Comparison of ENCODE assay signal across 13 cellular contexts in the genomic region with DNA sequence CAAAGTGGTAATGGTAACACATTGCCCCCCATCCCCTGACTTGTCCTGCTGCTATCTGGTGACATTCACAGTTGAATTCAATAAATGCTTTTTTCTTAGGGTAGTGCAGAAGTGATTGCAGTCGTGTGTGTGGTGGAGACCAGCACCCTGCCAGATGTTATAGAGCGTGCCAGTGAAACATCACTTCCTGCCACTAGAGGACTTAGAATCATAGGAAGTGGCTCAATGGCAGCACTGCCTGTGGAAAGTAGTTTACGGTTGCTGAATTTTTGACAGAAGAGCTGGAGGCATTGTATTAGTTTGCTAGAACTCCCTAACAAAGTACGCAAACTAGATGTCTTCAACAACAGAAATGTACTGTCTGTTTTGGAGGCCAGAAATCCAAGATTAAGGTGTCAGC. TPM values are rescaled to one million over a fixed set of nuclear protein-coding genes. Genes with fewer than 3 reads are reported as not detected.
DNase-seq lines count a peak whose midpoint lies in the region; ATAC-seq, FAIRE-seq and TF ChIP-seq lines count a peak whose summit lies in the region.
"Had no signal": no experiment of that assay in that cellular context is flagged by ENCODE, and none has a peak within 500 bp of the region (broad histone marks: within the 10 kb centered on the region; RNA-seq: fewer than 3 reads in every experiment).

No MANE protein-coding gene starts in this region.

- no peak overlapping the region for H3K27ac Mint-ChIP-seq in activated B cell treated with CpG ODN at 0.5 μM for 24 hours
- no peak overlapping the region for H3K27ac Mint-ChIP-seq in naive thymus-derived CD8-positive, alpha-beta T cell
- H3K27ac Mint-ChIP-seq: dendritic cell treated with granulocyte-macrophage colony-stimulating factor and Interleukin-4, amounts not matched to agents 40 ng/mL and 50 ng/mL, for 4 days had no signal

- no peaks in the 10 kb centered on the region for H3K36me3 Mint-ChIP-seq in activated B cell treated with CpG ODN at 0.5 μM for 24 hours (ENCODE audit: low read depth)
- H3K36me3 Mint-ChIP-seq in naive thymus-derived CD8-positive, alpha-beta T cell = no peaks in the 10 kb centered on the region

- H3K9me3 Mint-ChIP-seq in activated B cell treated with CpG ODN at 0.5 μM for 24 hours = no peaks in the 10 kb centered on the region
- H3K9me3 Mint-ChIP-seq in naive thymus-derived CD8-positive, alpha-beta T cell = no peaks in the 10 kb centered on the region
- H3K9me3 Mint-ChIP-seq: dendritic cell treated with granulocyte-macrophage colony-stimulating factor and Interleukin-4, amounts not matched to agents 40 ng/mL and 50 ng/mL, for 4 days had no signal

- no peaks in the 10 kb centered on the region for H4K20me1 ChIP-seq in HepG2 (ENCODE audit: insufficient read depth, low read length)

- FAIRE-seq in HepG2 (lab: Jason Lieb, UNC) = no peak
- FAIRE-seq: islet of Langerhans had no signal

- H3K4me3 ChIP-seq in HepG2 (replicated peaks in 1 of 3; ENCODE audit: insufficient read depth in 1 of 3, low read depth in 2 of 3, low read length in 3 of 3) = no peak overlapping the region
- no peak overlapping the region for H3K4me3 ChIP-seq in right lobe of liver
- H3K4me3 ChIP-seq in HL-60 (replicated peaks; ENCODE audit: insufficient read depth, low read length) = no peak overlapping the region
- no peak overlapping the region for H3K4me3 ChIP-seq in sigmoid colon
- H3K4me3 ChIP-seq: GM23248, skin epidermis, tibial nerve had no signal

- WGBS in HepG2 (ENCODE audit: low lambda C conversion rate) = 73% methylated on average over 4 of the region's 4 CpGs
- WGBS in right lobe of liver (ENCODE audit: insufficient coverage, low coverage, low lambda C conversion rate, missing lambda C conversion rate) = 57% methylated on average over 4 of the region's 4 CpGs
- WGBS in sigmoid colon, 2 donors = 79 to 86% methylated on average over 4 of the region's 4 CpGs

- H3K27ac ChIP-seq in HepG2 (ENCODE audit: extremely low read length, insufficient read depth, low read length) = no peak overlapping the region
- H3K27ac ChIP-seq in right lobe of liver = no peak overlapping the region
- H3K27ac ChIP-seq in HL-60 (replicated peaks) = peak overlapping the region; percentile 6; the same call in 1 of the 2 replicates
- H3K27ac ChIP-seq in sigmoid colon = no peak overlapping the region
- H3K27ac ChIP-seq: GM23248, skin epidermis, tibial nerve had no signal

- DNase-seq in HepG2 (ENCODE audit: low spot score) (no peak), right lobe of liver (no peak), HL-60 (ENCODE audit: low read depth in 1 of 2, low spot score in 1 of 2) (peak in 1 of 2 experiments; percentile 60), activated B cell treated with CpG ODN at 0.5 μM for 24 hours (no peak), sigmoid colon (no peak), HuH-7.5 (ENCODE audit: low spot score) (no peak)
- no peak for DNase-seq in naive thymus-derived CD8-positive, alpha-beta T cell
- DNase-seq: GM23248 had no signal

- TF ChIP-seq RAD21 in HepG2 (CRISPR knock-in tag; IDR thresholded peaks at IDR 0.05) = no peak

- no peaks in the 10 kb centered on the region for H3K79me2 ChIP-seq in HepG2 (ENCODE audit: insufficient read depth, low read length)

- H3K9me3 ChIP-seq in HepG2 (ENCODE audit: low read length) = no peaks in the 10 kb centered on the region
- H3K9me3 ChIP-seq in right lobe of liver = no peaks in the 10 kb centered on the region
- H3K9me3 ChIP-seq in sigmoid colon = no peaks in the 10 kb centered on the region
- H3K9me3 ChIP-seq: tibial nerve had no signal

- H3K4me1 ChIP-seq in HepG2 (ENCODE audit: insufficient read depth, low read length) = peaks cover 15% of the 10 kb centered on the region
- H3K4me1 ChIP-seq in right lobe of liver = no peaks in the 10 kb centered on the region
- H3K4me1 ChIP-seq in sigmoid colon = no peaks in the 10 kb centered on the region

- TF ChIP-seq CTCF in HepG2 (CRISPR knock-in tag; IDR thresholded peaks at IDR 0.05) (no peak), right lobe of liver (IDR thresholded peaks at IDR 0.05) (no peak), HL-60 (IDR thresholded peaks at IDR 0.05; ENCODE audit: insufficient read depth, low read length) (peak; percentile 21), activated B cell treated with CpG ODN at 0.5 μM for 24 hours (IDR thresholded peaks at IDR 0.05) (no peak), sigmoid colon (IDR thresholded peaks at IDR 0.05) (no peak)

- no peak overlapping the region for H2AFZ ChIP-seq in HepG2 (ENCODE audit: low read length)
- H2AFZ ChIP-seq: GM23248 had no signal

- no peak overlapping the region for H3K4me3 Mint-ChIP-seq in activated B cell treated with CpG ODN at 0.5 μM for 24 hours
- H3K4me3 Mint-ChIP-seq in naive thymus-derived CD8-positive, alpha-beta T cell = no peak overlapping the region
- H3K4me3 Mint-ChIP-seq: dendritic cell treated with granulocyte-macrophage colony-stimulating factor and Interleukin-4, amounts not matched to agents 40 ng/mL and 50 ng/mL, for 4 days had no signal

- no peak overlapping the region for H3K9ac ChIP-seq in HepG2 (ENCODE audit: insufficient read depth, low read depth, low read length)
- H3K9ac ChIP-seq: GM23248 had no signal

- no peaks in the 10 kb centered on the region for H3K27me3 Mint-ChIP-seq in activated B cell treated with CpG ODN at 0.5 μM for 24 hours
- peaks cover 0 to 3% (median 0%) of the 10 kb centered on the region in 5 donors for H3K27me3 Mint-ChIP-seq in naive thymus-derived CD8-positive, alpha-beta T cell
- H3K27me3 Mint-ChIP-seq: dendritic cell treated with granulocyte-macrophage colony-stimulating factor and Interleukin-4, amounts not matched to agents 40 ng/mL and 50 ng/mL, for 4 days had no signal

- POLR2A ChIA-PET in HepG2 (lab: Yijun Ruan, JAX) = no interaction called here
- POLR2A ChIA-PET in activated B cell treated with CpG ODN at 0.5 μM for 24 hours (lab: Charles Lee) = no interaction called here
- POLR2A ChIA-PET in naive thymus-derived CD8-positive, alpha-beta T cell (lab: Charles Lee) = no interaction called here

- TF ChIP-seq EP300 in HepG2 (IDR thresholded peaks at IDR 0.05; ENCODE audit: low read depth in 2 of 2, low read length in 2 of 2) (no peak), HepG2 (CRISPR knock-in tag; IDR thresholded peaks at IDR 0.05; ENCODE audit: borderline replicate concordance) (no peak), sigmoid colon (IDR thresholded peaks at IDR 0.05) (no peak)

- intact Hi-C loops in HepG2 (cut with micrococcal nuclease; ENCODE audit: unreplicated experiment) (no loop called here), right lobe of liver (cut with DNase I) (no loop called here), activated B cell treated with CpG ODN at 0.5 μM for 24 hours (cut with micrococcal nuclease) (no loop called here), sigmoid colon (cut with DNase I) (no loop called here)

- peaks cover 15% of the 10 kb centered on the region for H3K4me1 Mint-ChIP-seq in activated B cell treated with CpG ODN at 0.5 μM for 24 hours
- peaks cover 0 to 2% (median 0%) of the 10 kb centered on the region in 4 donors for H3K4me1 Mint-ChIP-seq in naive thymus-derived CD8-positive, alpha-beta T cell

- no TSS peak for BruUV-seq in HepG2 (replicated peaks; lab: Mats Ljungman, UMichigan)

- CTCF ChIA-PET in HepG2 (lab: Yijun Ruan, JAX; ENCODE audit: low intra/inter-chr PET ratio, low total read pairs) (no interaction called here), activated B cell treated with CpG ODN at 0.5 μM for 24 hours (lab: Charles Lee) (interaction anchor here (1.2 kb wide), 1 partner anchor 14 kb away, joined by 4 read pairs; no protein-coding TSS in a partner anchor)

- no peak overlapping the region for H3K4me2 ChIP-seq in HepG2 (ENCODE audit: low read depth, low read length)

- no peaks in the 10 kb centered on the region for H3K36me3 ChIP-seq in HepG2 (replicated peaks in 1 of 2; ENCODE audit: control insufficient read depth in 1 of 2, insufficient read depth in 2 of 2, low read length in 2 of 2)
- H3K36me3 ChIP-seq in right lobe of liver = no peaks in the 10 kb centered on the region
- no peaks in the 10 kb centered on the region for H3K36me3 ChIP-seq in sigmoid colon
- H3K36me3 ChIP-seq: tibial nerve had no signal

- TF ChIP-seq POLR2A in HepG2 (IDR thresholded peaks at IDR 0.05; ENCODE audit: insufficient read depth in 1 of 2, low read depth in 2 of 2, low read length in 2 of 2) (no peak), right lobe of liver (IDR thresholded peaks at IDR 0.05) (no peak), sigmoid colon (IDR thresholded peaks at IDR 0.05) (no peak)

- H3K27me3 ChIP-seq in HepG2 (ENCODE audit: control insufficient read depth in 1 of 2, insufficient read depth in 2 of 2, low read length in 2 of 2) = no peaks in the 10 kb centered on the region
- H3K27me3 ChIP-seq in right lobe of liver = no peaks in the 10 kb centered on the region
- H3K27me3 ChIP-seq in HL-60 (ENCODE audit: insufficient read depth, poor library complexity, severe bottlenecking) = no peaks in the 10 kb centered on the region
- no peaks in the 10 kb centered on the region for H3K27me3 ChIP-seq in sigmoid colon
- H3K27me3 ChIP-seq: tibial nerve had no signal

- ATAC-seq in HepG2 (peak; percentile 61), right lobe of liver (no peak), activated B cell treated with CpG ODN at 0.5 μM for 24 hours (ENCODE audit: low read depth) (peak; percentile 58), GM19035 (IDR thresholded peaks at IDR 0.05; ENCODE audit: unreplicated experiment) (no peak)
- ATAC-seq in naive thymus-derived CD8-positive, alpha-beta T cell = no peak

- in situ Hi-C loops in HepG2 (cut with HindIII; ENCODE audit: extremely low pct_ligation_motif_present, low pct_unique_long_range_greater_than_20kb) = no loop called here

RNA-seq across cellular contexts. Expression of a gene that starts 37.4 kb away (rescaled TPM):
- total RNA-seq in HepG2 (2016; rRNA removed; fragmentation: Illumina TruSeq; extraction: Trizol) (not detected in 2 replicates), right lobe of liver (1 to 10 TPM in 5 of 6 experiments, under 1 TPM in 1; 0.42 to 1.8 (median 1.2) TPM), activated B cell treated with CpG ODN at 0.5 μM for 24 hours (0.58 and 0.64 TPM in 2 replicates), sigmoid colon (1 to 10 TPM; 1.7 to 9.3 (median 4.6) TPM)
- total RNA-seq in HepG2 (2016; cell fraction: cytosol; rRNA removed; fragmentation: Illumina TruSeq; extraction: Trizol; ENCODE audit: low read depth) = not detected in 2 replicates
- total RNA-seq in HepG2 (2016; cell fraction: insoluble cytoplasmic fraction; rRNA removed; fragmentation: Illumina TruSeq; extraction: Trizol) = not detected in 2 replicates
- total RNA-seq in HepG2 (2016; cell fraction: membrane; rRNA removed; fragmentation: Illumina TruSeq; extraction: Trizol) = not detected in 2 replicates
- total RNA-seq in HepG2 (2016; cell fraction: nucleus; rRNA removed; fragmentation: Illumina TruSeq; extraction: Trizol) = not detected in 2 replicates
- polyA plus RNA-seq in HepG2 (2011; rRNA removed) (not detected in 2 replicates), sigmoid colon (1 to 10 TPM in 2 of 3 donors, under 1 TPM in 1; 0.60 to 2.1 (median 1.5) TPM)
- polyA plus RNA-seq in HepG2 (2011; cell fraction: cytosol; rRNA removed) = not detected in 2 replicates
- not detected in 2 replicates for polyA plus RNA-seq in HepG2 (2011; cell fraction: nucleus; rRNA removed)
- polyA plus RNA-seq in HepG2 (2012) = not detected in 2 replicates
- not detected in 2 replicates for polyA plus RNA-seq in HepG2 (2016; cell fraction: cytosol; fragmentation: Illumina TruSeq; extraction: Trizol; ENCODE audit: low read depth)
- polyA plus RNA-seq in HepG2 (2016; cell fraction: insoluble cytoplasmic fraction; fragmentation: Illumina TruSeq; extraction: Trizol; ENCODE audit: low read depth) = not detected in 2 replicates
- not detected in 2 replicates for polyA plus RNA-seq in HepG2 (2016; cell fraction: membrane; fragmentation: Illumina TruSeq; extraction: Trizol; ENCODE audit: low read depth)
- polyA plus RNA-seq in HepG2 (2016; cell fraction: nucleus; fragmentation: Illumina TruSeq; extraction: Trizol; ENCODE audit: insufficient read depth, low read depth) = not detected in 2 replicates
- polyA minus RNA-seq in HepG2 (2011; rRNA and poly(A)+ RNA removed; ENCODE audit: low replicate concordance) = not detected in 2 replicates
- not detected in 2 replicates for polyA minus RNA-seq in HepG2 (2011; cell fraction: cytosol; rRNA and poly(A)+ RNA removed)
- polyA minus RNA-seq in HepG2 (2011; cell fraction: nucleus; rRNA and poly(A)+ RNA removed) = not detected in 2 replicates
- total RNA-seq in naive thymus-derived CD8-positive, alpha-beta T cell = not detected
- not detected for polyA plus RNA-seq in naive thymus-derived CD8-positive, alpha-beta T cell
- total RNA-seq: GM23248 had no signal
- polyA plus RNA-seq: GM23248 had no signal

RNA-seq across cellular contexts. Expression of a gene that starts 38.9 kb away (rescaled TPM):
- total RNA-seq in HepG2 (2016; rRNA removed; fragmentation: Illumina TruSeq; extraction: Trizol) = not detected in 2 replicates
- not detected in 2 replicates for total RNA-seq in HepG2 (2016; cell fraction: cytosol; rRNA removed; fragmentation: Illumina TruSeq; extraction: Trizol; ENCODE audit: low read depth)
- not detected in 2 replicates for total RNA-seq in HepG2 (2016; cell fraction: insoluble cytoplasmic fraction; rRNA removed; fragmentation: Illumina TruSeq; extraction: Trizol)
- not detected in 2 replicates for total RNA-seq in HepG2 (2016; cell fraction: membrane; rRNA removed; fragmentation: Illumina TruSeq; extraction: Trizol)
- total RNA-seq in HepG2 (2016; cell fraction: nucleus; rRNA removed; fragmentation: Illumina TruSeq; extraction: Trizol) = not detected in 2 replicates
- 0.12 and 0.16 TPM in 2 replicates for polyA plus RNA-seq in HepG2 (2011; rRNA removed)
- polyA plus RNA-seq in HepG2 (2011; cell fraction: cytosol; rRNA removed) = 0.05 and 0.10 TPM in 2 replicates
- 0.29 and 0.47 TPM in 2 replicates for polyA plus RNA-seq in HepG2 (2011; cell fraction: nucleus; rRNA removed)
- polyA plus RNA-seq in HepG2 (2012) = 0.24 and 0.31 TPM in 2 replicates
- not detected in 2 replicates for polyA plus RNA-seq in HepG2 (2016; cell fraction: cytosol; fragmentation: Illumina TruSeq; extraction: Trizol; ENCODE audit: low read depth)
- polyA plus RNA-seq in HepG2 (2016; cell fraction: insoluble cytoplasmic fraction; fragmentation: Illumina TruSeq; extraction: Trizol; ENCODE audit: low read depth) = not detected in 2 replicates
- polyA plus RNA-seq in HepG2 (2016; cell fraction: membrane; fragmentation: Illumina TruSeq; extraction: Trizol; ENCODE audit: low read depth) = not detected in 2 replicates
- polyA plus RNA-seq in HepG2 (2016; cell fraction: nucleus; fragmentation: Illumina TruSeq; extraction: Trizol; ENCODE audit: insufficient read depth, low read depth) = not detected in 2 replicates
- polyA minus RNA-seq in HepG2 (2011; rRNA and poly(A)+ RNA removed; ENCODE audit: low replicate concordance) = 0.10 and 2.3 TPM in 2 replicates
- polyA minus RNA-seq in HepG2 (2011; cell fraction: cytosol; rRNA and poly(A)+ RNA removed) = 0.09 and 0.20 TPM in 2 replicates
- 0.52 and 0.75 TPM in 2 replicates for polyA minus RNA-seq in HepG2 (2011; cell fraction: nucleus; rRNA and poly(A)+ RNA removed)
- total RNA-seq in right lobe of liver = under 1 TPM; 0.06 to 0.35 (median 0.17) TPM
- not detected in 2 replicates for total RNA-seq in activated B cell treated with CpG ODN at 0.5 μM for 24 hours
- total RNA-seq in naive thymus-derived CD8-positive, alpha-beta T cell = not detected
- not detected for polyA plus RNA-seq in naive thymus-derived CD8-positive, alpha-beta T cell
- 1 to 10 TPM in 3 of 4 donors, under 1 TPM in 1; 0.41 to 7.2 (median 1.7) TPM for total RNA-seq in sigmoid colon
- under 1 TPM; 0.46 to 0.70 (median 0.60) TPM for polyA plus RNA-seq in sigmoid colon
- total RNA-seq: GM23248 had no signal

Comparison
In these comparisons a context has a peak if more than half of its experiments do, and no peak if none do; other contexts are left out.
1. ATAC-seq: peak in HepG2 (single experiment) and activated B cell treated with CpG ODN at 0.5 μM for 24 hours (single experiment); none in right lobe of liver (0 of 4), naive thymus-derived CD8-positive, alpha-beta T cell (0 of 2) and GM19035 (single experiment).